ENCODE assay signal across 8 cellular contexts in genomic region chr11:66637557-66638176, GRCh38. TPM values are rescaled to one million over a fixed set of nuclear protein-coding genes. Genes with fewer than 3 reads are reported as not detected.
DNase-seq lines count a peak whose midpoint lies in the region; ATAC-seq, FAIRE-seq and TF ChIP-seq lines count a peak whose summit lies in the region.

No MANE protein-coding gene starts in this region.

- no peak for TF ChIP-seq EP300 in esophagus muscularis mucosa (IDR thresholded peaks at IDR 0.05)

- ATAC-seq in pancreas: peak; percentile 3 to 11 (median 5)

- TF ChIP-seq CTCF in esophagus muscularis mucosa (IDR thresholded peaks at IDR 0.05): no peak
- no peak for TF ChIP-seq CTCF in pancreas (IDR thresholded peaks at IDR 0.05)

- no peaks in the 10 kb centered on the region for H3K27me3 ChIP-seq in esophagus muscularis mucosa
- no peaks in the 10 kb centered on the region for H3K27me3 ChIP-seq in pancreas

- intact Hi-C loops in esophagus muscularis mucosa (cut with DNase I) (no loop called here), pancreas (cut with DNase I) (no loop called here)

- TF ChIP-seq POLR2A in esophagus muscularis mucosa (IDR thresholded peaks at IDR 0.05; ENCODE audit: low read depth): no peak

- H3K4me3 ChIP-seq in esophagus muscularis mucosa: peak overlapping the region; percentile 68 to 88 (median 80)
- peak overlapping the region in 3 of 4 donors; percentile 4 to 77 (median 72) for H3K4me3 ChIP-seq in pancreas

- WGBS in esophagus muscularis mucosa: 40% methylated on average over 12 of the region's 12 CpGs
- 50 to 53% methylated on average over 12 of the region's 12 CpGs for WGBS in pancreas, 2 donors

- H3K4me1 ChIP-seq in esophagus muscularis mucosa (peaks cover 47 to 77% (median 65%) of the 10 kb centered on the region in 4 donors), pancreas (peaks cover 26 to 34% (median 29%) of the 10 kb centered on the region in 3 donors)

- DNase-seq in NCI-H1105 treated with DMSO at 0.1 percent for 48 hours (lab: John Stamatoyannopoulos, UW): peak; percentile 57
- DNase-seq in NCI-H1105 (lab: John Stamatoyannopoulos, UW): no peak
- peak; percentile 15 for DNase-seq in RPMI7951 (ENCODE audit: low read depth)
- DNase-seq in esophagus muscularis mucosa (ENCODE audit: extremely low spot score): no peak
- DNase-seq in pancreas: no peak
- no peak for DNase-seq in cerebellum (ENCODE audit: low spot score)
- no peak for DNase-seq in NCI-H1436 (lab: John Stamatoyannopoulos, UW)
- no peak for DNase-seq in hippocampal formation (lab: John Stamatoyannopoulos, UW)

- H3K36me3 ChIP-seq in esophagus muscularis mucosa: peaks cover 7 to 43% (median 22%) of the 10 kb centered on the region in 4 donors
- peaks cover under 1 to 4% (median 2%) of the 10 kb centered on the region in 3 donors for H3K36me3 ChIP-seq in pancreas

- no peak for FAIRE-seq in pancreas (lab: Jason Lieb, UNC)

- H3K9me3 ChIP-seq in esophagus muscularis mucosa (no peaks in the 10 kb centered on the region), pancreas (no peaks in the 10 kb centered on the region)

- H3K27ac ChIP-seq in esophagus muscularis mucosa (replicated peaks in 1 of 4): peak overlapping the region; percentile 81 to 93 (median 89)
- H3K27ac ChIP-seq in pancreas: peak overlapping the region; percentile 7 to 91 (median 66)

RNA-seq across cellular contexts. Expression of gene RBM4, which starts 0.8 kb away (rescaled TPM):
- 126 and 138 TPM in 2 replicates for total RNA-seq in RPMI7951 (2014; rRNA removed; shearing (Covaris generic))
- 100 to 1,000 TPM in 1 of 4 donors, 10 to 100 TPM in 3; 82.2 to 101 (median 90.2) TPM for total RNA-seq in esophagus muscularis mucosa
- 10 to 100 TPM; 47.5 to 80.2 (median 65.1) TPM for total RNA-seq in pancreas
- 10 to 100 TPM; 60.6 to 84.2 TPM for polyA plus RNA-seq in pancreas
- 113 TPM for total RNA-seq in cerebellum

RNA-seq across cellular contexts. Expression of gene RBM14, which starts 21.2 kb away (rescaled TPM):
- 32.8 and 34.1 TPM in 2 replicates for total RNA-seq in RPMI7951 (2014; rRNA removed; shearing (Covaris generic))
- total RNA-seq in esophagus muscularis mucosa (10 to 100 TPM; 30.5 to 41.7 (median 34.9) TPM), pancreas (10 to 100 TPM; 24.4 to 57.9 (median 31.7) TPM), cerebellum (68.1 TPM)
- 10 to 100 TPM; 36.5 to 61.6 TPM for polyA plus RNA-seq in pancreas

RNA-seq across cellular contexts. Expression of gene RBM4B, which starts 40.0 kb away (rescaled TPM):
- total RNA-seq in RPMI7951 (2014; rRNA removed; shearing (Covaris generic)): 20.7 and 25.4 TPM in 2 replicates
- total RNA-seq in esophagus muscularis mucosa: 10 to 100 TPM; 10.3 to 13.2 (median 12.2) TPM
- 10 to 100 TPM in 1 of 6 donors, 1 to 10 TPM in 5; 5.7 to 10.1 (median 6.5) TPM for total RNA-seq in pancreas
- 10 to 100 TPM in 1 of 2 donors, 1 to 10 TPM in 1; 9.9 to 20.7 TPM for polyA plus RNA-seq in pancreas
- total RNA-seq in cerebellum: 73.9 TPM

RNA-seq across cellular contexts. Expression of gene CCS, which starts 44.7 kb away (rescaled TPM):
- 28.5 and 33.3 TPM in 2 replicates for total RNA-seq in RPMI7951 (2014; rRNA removed; shearing (Covaris generic))
- total RNA-seq in esophagus muscularis mucosa: 10 to 100 TPM; 27.8 to 50.7 (median 34.8) TPM
- 10 to 100 TPM; 16.9 to 31.7 (median 17.5) TPM for total RNA-seq in pancreas
- 100 to 1,000 TPM; 114 to 125 TPM for polyA plus RNA-seq in pancreas
- total RNA-seq in cerebellum: 28.1 TPM

RNA-seq across cellular contexts. Expression of gene CCDC87, which starts 44.8 kb away (rescaled TPM):
- 0.10 and 0.84 TPM in 2 replicates for total RNA-seq in RPMI7951 (2014; rRNA removed; shearing (Covaris generic))
- total RNA-seq in esophagus muscularis mucosa (under 1 TPM; 0.17 to 0.83 (median 0.46) TPM), pancreas (under 1 TPM; 0.20 to 0.38 (median 0.32) TPM), cerebellum (0.82 TPM)
- under 1 TPM; 0.15 to 0.40 TPM for polyA plus RNA-seq in pancreas

Comparison
In these comparisons a context has a peak if more than half of its experiments do, and no peak if none do; other contexts are left out.
1. DNase-seq: peak in NCI-H1105 treated with DMSO at 0.1 percent for 48 hours (single experiment) and RPMI7951 (single experiment); none in NCI-H1105 (single experiment), esophagus muscularis mucosa (single experiment), pancreas (0 of 6), cerebellum (single experiment), NCI-H1436 (single experiment) and hippocampal formation (0 of 2).